Comparison of ENCODE assay signal across 11 cellular contexts in the genomic region with DNA sequence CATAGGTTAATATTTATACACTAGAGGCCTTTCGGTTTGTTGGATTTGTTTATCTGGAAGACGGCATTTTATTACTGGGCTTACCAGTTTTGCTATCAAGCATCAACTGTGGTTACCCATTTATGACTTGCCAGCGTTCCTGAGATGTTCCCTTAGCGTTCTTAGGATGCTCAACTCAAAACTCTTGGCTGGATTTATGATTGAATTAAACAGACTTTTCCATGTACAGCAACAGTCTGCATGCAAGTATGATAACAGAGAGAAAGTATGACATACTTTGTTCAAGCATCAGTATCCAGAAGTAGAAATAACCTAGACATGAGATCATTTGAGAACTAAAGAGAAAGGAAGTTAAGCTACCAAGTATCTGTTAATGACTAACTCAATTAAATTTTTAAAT. TPM values are rescaled to one million over a fixed set of nuclear protein-coding genes. Genes with fewer than 3 reads are reported as not detected.
DNase-seq lines count a peak whose midpoint lies in the region; ATAC-seq and TF ChIP-seq lines count a peak whose summit lies in the region.
"Had no signal": no experiment of that assay in that cellular context is flagged by ENCODE, and none has a peak within 500 bp of the region (broad histone marks: within the 10 kb centered on the region; RNA-seq: fewer than 3 reads in every experiment).

No MANE protein-coding gene starts in this region.

- peak overlapping the region; percentile 34 for H3K4me3 ChIP-seq in GM23248
- no peak overlapping the region for H3K4me3 ChIP-seq in body of pancreas
- H3K4me3 ChIP-seq in smooth muscle cell: no peak overlapping the region

- peak; percentile 91 for DNase-seq in GM23248
- no peak for DNase-seq in body of pancreas
- peak; percentile 99 for DNase-seq in iris pigment epithelial cell (ENCODE audit: low read depth)
- DNase-seq in smooth muscle cell (lab: John Stamatoyannopoulos, UW; ENCODE audit: unreplicated experiment): no peak
- DNase-seq in effector CD8-positive, alpha-beta T cell (lab: John Stamatoyannopoulos, UW): no peak
- DNase-seq in sciatic nerve (ENCODE audit: low spot score): no peak
- DNase-seq in NCI-H2196 (lab: John Stamatoyannopoulos, UW; ENCODE audit: unreplicated experiment): no peak
- DNase-seq: NCI-H1930 had no signal

- H2AFZ ChIP-seq in GM23248: no peak overlapping the region
- no peak overlapping the region for H2AFZ ChIP-seq in smooth muscle cell (ENCODE audit: low read depth)

- H3K79me2 ChIP-seq in GM23248 (ENCODE audit: insufficient read depth) (peaks cover 77% of the 10 kb centered on the region), smooth muscle cell (ENCODE audit: low read depth) (peaks cover 74% of the 10 kb centered on the region)

- H3K4me1 ChIP-seq in GM23248 (ENCODE audit: insufficient read depth) (peaks cover 61% of the 10 kb centered on the region), body of pancreas (peaks cover 20% of the 10 kb centered on the region), smooth muscle cell (ENCODE audit: low read depth) (peaks cover 8% of the 10 kb centered on the region)

- no peaks in the 10 kb centered on the region for H3K36me3 ChIP-seq in GM23248 (ENCODE audit: low read depth)
- H3K36me3 ChIP-seq in body of pancreas (replicated peaks in 1 of 2; ENCODE audit: insufficient read depth in 1 of 2, low read depth in 2 of 2): no peaks in the 10 kb centered on the region
- no peaks in the 10 kb centered on the region for H3K36me3 ChIP-seq in smooth muscle cell (ENCODE audit: low read depth)

- intact Hi-C loops in body of pancreas (cut with DNase I): no loop called here
- intact Hi-C loops in sciatic nerve (cut with DNase I): no loop called here

- H3K27ac ChIP-seq in GM23248: peak overlapping the region; percentile 76
- H3K27ac ChIP-seq in body of pancreas: peak overlapping the region in 3 of 4 donors; percentile 32 to 67 (median 66)
- H3K27ac ChIP-seq in smooth muscle cell (ENCODE audit: low read depth): peak overlapping the region; percentile 90

- peaks cover 56% of the 10 kb centered on the region for H3F3A ChIP-seq in GM23248 (ENCODE audit: insufficient read depth)
- peaks cover 19% of the 10 kb centered on the region for H3F3A ChIP-seq in smooth muscle cell (ENCODE audit: low read depth)

- H4K20me1 ChIP-seq in GM23248 (ENCODE audit: insufficient read depth) (no peaks in the 10 kb centered on the region), smooth muscle cell (ENCODE audit: low read depth) (no peaks in the 10 kb centered on the region)

- ATAC-seq in body of pancreas (peak; percentile 73), sciatic nerve (no peak), HG03565 (IDR thresholded peaks at IDR 0.05; ENCODE audit: unreplicated experiment) (no peak)

- TF ChIP-seq POLR2A in body of pancreas (IDR thresholded peaks at IDR 0.05): no peak

- H3K9ac ChIP-seq in GM23248 (peak overlapping the region; percentile 36), smooth muscle cell (ENCODE audit: low read depth) (peak overlapping the region; percentile 58)

- no peaks in the 10 kb centered on the region for H3K9me2 ChIP-seq in GM23248 (ENCODE audit: insufficient read depth)

- H3K9me3 ChIP-seq in GM23248 (ENCODE audit: low read depth): peaks cover 3% of the 10 kb centered on the region
- H3K9me3 ChIP-seq in body of pancreas: no peaks in the 10 kb centered on the region
- H3K9me3 ChIP-seq in smooth muscle cell (replicated peaks; ENCODE audit: low read depth): peaks cover 8% of the 10 kb centered on the region

- H3K4me2 ChIP-seq in GM23248 (ENCODE audit: unreplicated experiment): peak overlapping the region; percentile 50
- peak overlapping the region; percentile 70 for H3K4me2 ChIP-seq in smooth muscle cell

- TF ChIP-seq CTCF in body of pancreas (IDR thresholded peaks at IDR 0.05) (no peak), smooth muscle cell (IDR thresholded peaks at IDR 0.05; ENCODE audit: borderline replicate concordance, insufficient read depth, poor library complexity, severe bottlenecking) (no peak)

- 10 to 11% methylated on average over 4 of the region's 4 CpGs for WGBS in GM23248 (ENCODE audit: low coverage in 1 of 2, low lambda C conversion rate in 2 of 2, missing lambda C conversion rate in 2 of 2), 2 experiments
- WGBS in body of pancreas, 2 donors: 27 to 31% methylated on average over 4 of the region's 4 CpGs
- WGBS in smooth muscle cell (ENCODE audit: low lambda C conversion rate): 15% methylated on average over 4 of the region's 4 CpGs

- H3K27me3 ChIP-seq in GM23248 (replicated peaks; ENCODE audit: insufficient read depth) (no peaks in the 10 kb centered on the region), body of pancreas (no peaks in the 10 kb centered on the region), smooth muscle cell (ENCODE audit: low read depth) (no peaks in the 10 kb centered on the region)

- in situ Hi-C loops in GM23248 (cut with MboI): no loop called here

RNA-seq across cellular contexts. Expression of a gene that starts 29.9 kb away (rescaled TPM):
- not detected in 2 replicates for total RNA-seq in GM23248 (2014; rRNA removed; shearing (Covaris generic))
- polyA plus RNA-seq in GM23248 (2016; fragmentation: Nextera tagmentation; extraction: Ambion mirVana) (not detected in 2 replicates), smooth muscle cell (0.38 TPM in 1 of 2 replicates, not detected in the other)
- total RNA-seq in body of pancreas (not detected), smooth muscle cell (not detected in 2 replicates), sciatic nerve (not detected)
- total RNA-seq: posterior vena cava; T-helper 2 cell treated with Interferon-gamma antibody and Interleukin-4, amounts not matched to agents 100 ng/mL and 5 ng/mL, for 36 hours had no signal

Comparison
In these comparisons a context has a peak if more than half of its experiments do, and no peak if none do; other contexts are left out.
1. DNase-seq: peak in GM23248 (single experiment) and iris pigment epithelial cell (single experiment); none in body of pancreas (0 of 4), smooth muscle cell (single experiment), effector CD8-positive, alpha-beta T cell (single experiment), sciatic nerve (single experiment) and NCI-H2196 (single experiment).
2. Peak in every context shown above with its lines, with median percentiles within 50 percentile points of each other: H3K27ac ChIP-seq.